ENCODE assay signal across 36 cellular contexts in the genomic region with DNA sequence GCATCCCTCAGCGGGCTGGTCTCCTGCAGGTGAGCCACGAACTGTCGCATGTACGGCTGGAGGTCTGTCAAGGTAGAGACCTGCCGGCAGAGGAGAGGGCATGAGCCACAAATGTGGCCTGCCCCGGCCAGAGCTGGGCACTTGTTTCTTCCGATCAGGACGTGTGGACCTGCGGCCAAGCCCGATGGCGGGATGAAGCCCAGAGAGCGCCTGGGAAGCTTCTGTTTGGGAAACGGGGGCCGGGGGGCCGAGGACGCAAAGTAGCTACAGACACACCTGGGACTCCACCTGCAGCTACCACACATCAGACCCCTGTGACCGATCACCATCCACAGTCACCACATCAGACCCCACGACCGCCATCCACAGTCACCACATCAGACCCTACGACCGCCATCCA. TPM values are rescaled to one million over a fixed set of nuclear protein-coding genes. Genes with fewer than 3 reads are reported as not detected.
"Had no signal": no experiment of that assay in that cellular context is flagged by ENCODE, and none has a peak within 500 bp of the region (broad histone marks: within the 10 kb centered on the region; RNA-seq: fewer than 3 reads in every experiment).

No MANE protein-coding gene starts in this region.

- H3K36me3 Mint-ChIP-seq: activated naive CD4-positive, alpha-beta T cell treated with anti-CD3 and anti-CD28 coated beads, Interleukin-2, amount 50 U/mL, for 24 hours; activated naive CD8-positive, alpha-beta T cell; brain had no signal

- H3K9me3 Mint-ChIP-seq: activated CD4-positive, alpha-beta memory T cell treated with anti-CD3 and anti-CD28 coated beads, Interleukin-2, amount 10 ng/mL, durations not matched to agents 7 days and 5 days; activated CD4-positive, alpha-beta T cell treated with anti-CD3 and anti-CD28 coated beads, Interleukin-2, amount 10 ng/mL, durations not matched to agents 7 days and 5 days; activated naive CD4-positive, alpha-beta T cell treated with anti-CD3 and anti-CD28 coated beads, Interleukin-2, amount 50 U/mL, for 24 hours; activated naive CD8-positive, alpha-beta T cell treated with anti-CD3 and anti-CD28 coated beads, Interleukin-2, amount 50 U/mL, for 24 hours; activated T-cell treated with anti-CD3 and anti-CD28 coated beads, Interleukin-2, amount 50 U/mL, for 24 hours; activated T-helper 2 cell treated with anti-CD3 and anti-CD28 coated beads, Interferon-gamma antibody, Interleukin-2, Interleukin-4, amounts not matched to agents 10 μg/mL and 5 μg/mL and 100 μg/mL, durations not matched to agents 14 hours and 24 hours and 36 hours; central memory CD8-positive, alpha-beta T cell; T-helper 2 cell treated with Interferon-gamma antibody and Interleukin-4, amounts not matched to agents 5 μg/mL and 100 μg/mL, for 36 hours; WTC11 had no signal

- DNase-seq: activated CD4-positive, alpha-beta memory T cell treated with anti-CD3 and anti-CD28 coated beads, Interleukin-2, amount 10 ng/mL, durations not matched to agents 7 days and 5 days; activated CD4-positive, alpha-beta T cell treated with anti-CD3 and anti-CD28 coated beads for 1 hour; activated CD4-positive, alpha-beta T cell treated with anti-CD3 and anti-CD28 coated beads for 36 hours; activated CD4-positive, alpha-beta T cell treated with anti-CD3 and anti-CD28 coated beads for 48 hours; activated CD4-positive, alpha-beta T cell treated with anti-CD3 and anti-CD28 coated beads, Interleukin-2, amount 10 ng/mL, durations not matched to agents 7 days and 5 days; activated CD4-positive, alpha-beta T cell treated with anti-CD3 and anti-CD28 coated beads, Interleukin-2, amount 50 U/mL, for 48 hours; activated CD4-positive, CD25-positive, alpha-beta regulatory T cell; activated CD8-positive, alpha-beta memory T cell treated with anti-CD3 and anti-CD28 coated beads for 24 hours; activated CD8-positive, alpha-beta memory T cell treated with anti-CD3 and anti-CD28 coated beads, Interleukin-2, amount 10 ng/mL, durations not matched to agents 7 days and 5 days; activated CD8-positive, alpha-beta memory T cell treated with anti-CD3 and anti-CD28 coated beads, Interleukin-2, amount 50 U/mL, for 48 hours; activated CD8-positive, alpha-beta T cell treated with anti-CD3 and anti-CD28 coated beads, Interleukin-2, amount 10 ng/mL, durations not matched to agents 7 days and 5 days; activated effector memory CD4-positive, alpha-beta T cell treated with Interleukin-2 at 50 U/mL for 16 hours; activated gamma-delta T cell; activated naive CD4-positive, alpha-beta T cell treated with anti-CD3 and anti-CD28 coated beads, Interleukin-2, amount 10 ng/mL, durations not matched to agents 7 days and 5 days; activated naive CD4-positive, alpha-beta T cell treated with Interleukin-2 at 50 U/mL for 16 hours; activated naive CD8-positive, alpha-beta T cell treated with anti-CD3 and anti-CD28 coated beads, Interleukin-2, amount 10 ng/mL, durations not matched to agents 7 days and 5 days; activated naive CD8-positive, alpha-beta T cell treated with anti-CD3 and anti-CD28 coated beads, Interleukin-2, amount 50 U/mL, for 24 hours; activated T-cell treated with anti-CD3 and anti-CD28 coated beads, Interleukin-2, amount 50 U/mL, for 24 hours; activated T-cell treated with anti-CD3 and anti-CD28 coated beads, Interleukin-2, amount 50 U/mL, for 48 hours; amygdala; anterior cingulate cortex; cerebellar nuclear complex; T-helper 2 cell; T-helper 9 cell had no signal

- H3K27ac Mint-ChIP-seq: activated CD4-positive, alpha-beta memory T cell treated with anti-CD3 and anti-CD28 coated beads, Interleukin-2, amount 10 ng/mL, durations not matched to agents 7 days and 5 days; activated CD4-positive, alpha-beta T cell treated with anti-CD3 and anti-CD28 coated beads for 36 hours; activated CD4-positive, alpha-beta T cell treated with anti-CD3 and anti-CD28 coated beads, Interleukin-2, amount 10 ng/mL, durations not matched to agents 7 days and 5 days; activated CD8-positive, alpha-beta memory T cell treated with anti-CD3 and anti-CD28 coated beads, Interleukin-2, amount 10 ng/mL, durations not matched to agents 7 days and 5 days; activated CD8-positive, alpha-beta T cell treated with anti-CD3 and anti-CD28 coated beads, Interleukin-2, amount 10 ng/mL, durations not matched to agents 7 days and 5 days; activated naive CD4-positive, alpha-beta T cell treated with anti-CD3 and anti-CD28 coated beads, Interleukin-2, amount 10 ng/mL, durations not matched to agents 7 days and 5 days; activated naive CD4-positive, alpha-beta T cell treated with anti-CD3 and anti-CD28 coated beads, Interleukin-2, amount 50 U/mL, for 24 hours; activated naive CD8-positive, alpha-beta T cell; activated naive CD8-positive, alpha-beta T cell treated with anti-CD3 and anti-CD28 coated beads, Interleukin-2, amount 10 ng/mL, durations not matched to agents 7 days and 5 days; activated naive CD8-positive, alpha-beta T cell treated with anti-CD3 and anti-CD28 coated beads, Interleukin-2, amount 50 U/mL, for 24 hours; activated T-cell treated with anti-CD3 and anti-CD28 coated beads, Interleukin-2, amount 50 U/mL, for 24 hours; activated T-helper 2 cell treated with anti-CD3 and anti-CD28 coated beads, Interferon-gamma antibody, Interleukin-2, Interleukin-4, amounts not matched to agents 10 μg/mL and 5 μg/mL and 100 μg/mL, durations not matched to agents 14 hours and 24 hours and 36 hours; brain; T-helper 2 cell treated with Interferon-gamma antibody and Interleukin-4, amounts not matched to agents 5 μg/mL and 100 μg/mL, for 36 hours; WTC11 had no signal

- H3K4me3 ChIP-seq: ascending aorta, cardiac muscle cell had no signal

- H3K4me3 Mint-ChIP-seq: activated CD4-positive, alpha-beta memory T cell treated with anti-CD3 and anti-CD28 coated beads, Interleukin-2, amount 10 ng/mL, durations not matched to agents 7 days and 5 days; activated CD4-positive, alpha-beta T cell treated with anti-CD3 and anti-CD28 coated beads for 36 hours; activated CD4-positive, alpha-beta T cell treated with anti-CD3 and anti-CD28 coated beads, Interleukin-2, amount 10 ng/mL, durations not matched to agents 7 days and 5 days; activated CD8-positive, alpha-beta memory T cell treated with anti-CD3 and anti-CD28 coated beads, Interleukin-2, amount 10 ng/mL, durations not matched to agents 7 days and 5 days; activated CD8-positive, alpha-beta T cell treated with anti-CD3 and anti-CD28 coated beads, Interleukin-2, amount 10 ng/mL, durations not matched to agents 7 days and 5 days; activated naive CD4-positive, alpha-beta T cell treated with anti-CD3 and anti-CD28 coated beads, Interleukin-2, amount 10 ng/mL, durations not matched to agents 7 days and 5 days; activated naive CD4-positive, alpha-beta T cell treated with anti-CD3 and anti-CD28 coated beads, Interleukin-2, amount 50 U/mL, for 24 hours; activated naive CD8-positive, alpha-beta T cell; activated naive CD8-positive, alpha-beta T cell treated with anti-CD3 and anti-CD28 coated beads, Interleukin-2, amount 10 ng/mL, durations not matched to agents 7 days and 5 days; activated naive CD8-positive, alpha-beta T cell treated with anti-CD3 and anti-CD28 coated beads, Interleukin-2, amount 50 U/mL, for 24 hours; activated T-cell treated with anti-CD3 and anti-CD28 coated beads, Interleukin-2, amount 50 U/mL, for 24 hours; brain; central memory CD8-positive, alpha-beta T cell; T-helper 2 cell treated with Interferon-gamma antibody and Interleukin-4, amounts not matched to agents 5 μg/mL and 100 μg/mL, for 36 hours; WTC11 had no signal

- H3K4me1 Mint-ChIP-seq: brain, WTC11 had no signal

- H3K27me3 Mint-ChIP-seq: activated CD4-positive, alpha-beta T cell treated with anti-CD3 and anti-CD28 coated beads for 36 hours; activated CD4-positive, alpha-beta T cell treated with anti-CD3 and anti-CD28 coated beads, Interleukin-2, amount 10 ng/mL, durations not matched to agents 7 days and 5 days; activated naive CD4-positive, alpha-beta T cell treated with anti-CD3 and anti-CD28 coated beads, Interleukin-2, amount 50 U/mL, for 24 hours; activated naive CD8-positive, alpha-beta T cell; activated naive CD8-positive, alpha-beta T cell treated with anti-CD3 and anti-CD28 coated beads, Interleukin-2, amount 50 U/mL, for 24 hours; activated T-cell treated with anti-CD3 and anti-CD28 coated beads, Interleukin-2, amount 50 U/mL, for 24 hours; brain; central memory CD8-positive, alpha-beta T cell had no signal

- ATAC-seq: activated CD4-positive, alpha-beta T cell treated with anti-CD3 and anti-CD28 coated beads for 36 hours; activated CD4-positive, CD25-positive, alpha-beta regulatory T cell treated with anti-CD3 and anti-CD28 coated beads, Interleukin-2, amount 50 U/mL, for 24 hours; activated CD8-positive, alpha-beta memory T cell treated with anti-CD3 and anti-CD28 coated beads, Interleukin-2, amount 10 ng/mL, durations not matched to agents 7 days and 5 days; activated CD8-positive, alpha-beta T cell treated with anti-CD3 and anti-CD28 coated beads, Interleukin-2, amount 10 ng/mL, durations not matched to agents 7 days and 5 days; activated naive CD8-positive, alpha-beta T cell treated with anti-CD3 and anti-CD28 coated beads, Interleukin-2, amount 50 U/mL, for 24 hours; WTC11 had no signal

RNA-seq across cellular contexts. Expression of gene TERT, which starts 22.7 kb away (rescaled TPM):
- total RNA-seq: ascending aorta, bronchial epithelial cell, chondrocyte had no signal

RNA-seq across cellular contexts. Expression of gene SLC6A18, which starts 47.0 kb away (rescaled TPM):
- total RNA-seq: activated CD4-positive, alpha-beta memory T cell treated with anti-CD3 and anti-CD28 coated beads, Interleukin-2, amount 10 ng/mL, durations not matched to agents 7 days and 5 days; activated CD4-positive, alpha-beta T cell treated with anti-CD3 and anti-CD28 coated beads for 36 hours; activated CD4-positive, alpha-beta T cell treated with anti-CD3 and anti-CD28 coated beads, Interleukin-2, amount 10 ng/mL, durations not matched to agents 7 days and 5 days; activated CD8-positive, alpha-beta memory T cell treated with anti-CD3 and anti-CD28 coated beads, Interleukin-2, amount 10 ng/mL, durations not matched to agents 7 days and 5 days; activated CD8-positive, alpha-beta T cell treated with anti-CD3 and anti-CD28 coated beads, Interleukin-2, amount 10 ng/mL, durations not matched to agents 7 days and 5 days; activated naive CD8-positive, alpha-beta T cell treated with anti-CD3 and anti-CD28 coated beads, Interleukin-2, amount 10 ng/mL, durations not matched to agents 7 days and 5 days; activated T-helper 2 cell treated with anti-CD3 and anti-CD28 coated beads, Interferon-gamma antibody, Interleukin-2, Interleukin-4, amounts not matched to agents 10 μg/mL and 5 μg/mL and 100 μg/mL, durations not matched to agents 14 hours and 24 hours and 36 hours; ascending aorta; bronchial epithelial cell; cardiac muscle cell; chondrocyte; WTC11 had no signal
